ENCODE assay signal across 8 cellular contexts in genomic region chr9:77457916-77458592, GRCh38.
DNase-seq lines count a peak whose midpoint lies in the region; ATAC-seq lines count a peak whose summit lies in the region.

No MANE protein-coding gene starts in this region.

- peak; percentile 72 for DNase-seq in SIG-M5 treated with dmso at 0.1 percent for 504 hours (lab: John Stamatoyannopoulos, UW; ENCODE audit: unreplicated experiment)
- DNase-seq in SIG-M5 (lab: John Stamatoyannopoulos, UW) = no peak
- DNase-seq in NCI-H1105 (lab: John Stamatoyannopoulos, UW) = peak; percentile 58
- DNase-seq in T-helper 22 cell (ENCODE audit: low read depth) = peak; percentile 19
- DNase-seq in astrocyte of the hippocampus (ENCODE audit: low read depth, low spot score) = peak; percentile 90
- DNase-seq in iPS-NIHi11 (ENCODE audit: low spot score) = peak; percentile 83
- DNase-seq in stimulated activated CD4-positive, alpha-beta T cell treated with anti-CD3 and anti-CD28 coated beads, Interleukin-1b, Interleukin-23, amount 100 ng/mL, for 1 hour (ENCODE audit: low read depth in 2 of 2) = peak; percentile 12 to 27

- ATAC-seq in HG02759 (IDR thresholded peaks at IDR 0.05; ENCODE audit: unreplicated experiment) = peak; percentile 85
